ENCODE assay signal across 8 cellular contexts in the genomic region with DNA sequence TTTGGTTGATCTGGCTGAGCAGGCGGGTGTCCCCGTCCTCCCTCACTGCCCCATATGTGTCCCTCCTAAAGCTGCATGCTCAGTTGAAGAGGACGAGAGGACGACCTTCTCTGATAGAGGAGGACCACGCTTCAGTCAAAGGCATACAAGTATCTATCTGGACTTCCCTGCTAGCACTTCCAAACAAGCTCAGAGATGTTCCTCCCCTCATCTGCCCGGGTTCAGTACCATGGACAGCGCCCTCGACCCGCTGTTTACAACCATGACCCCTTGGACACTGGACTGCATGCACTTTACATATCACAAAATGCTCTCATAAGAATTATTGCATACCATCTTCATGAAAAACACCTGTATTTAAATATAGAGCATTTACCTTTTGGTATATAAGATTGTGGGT. TPM values are rescaled to one million over a fixed set of nuclear protein-coding genes. Genes with fewer than 3 reads are reported as not detected.
DNase-seq lines count a peak whose midpoint lies in the region; ATAC-seq, FAIRE-seq and TF ChIP-seq lines count a peak whose summit lies in the region.

No MANE protein-coding gene starts in this region.

- H3K36me3 ChIP-seq in H7 (replicated peaks; ENCODE audit: control insufficient read depth, insufficient read depth, low read length) (no peaks in the 10 kb centered on the region), kidney (ENCODE audit: control insufficient read depth in 1 of 2, insufficient read depth in 2 of 2, low read length in 2 of 2) (no peaks in the 10 kb centered on the region)

- H3K27me3 Mint-ChIP-seq in T-helper 2 cell treated with Interferon-gamma antibody and Interleukin-4, amounts not matched to agents 5 μg/mL and 100 μg/mL, for 36 hours (ENCODE audit: low read depth): peaks cover 8% of the 10 kb centered on the region

- ATAC-seq in GM18511 (IDR thresholded peaks at IDR 0.05; ENCODE audit: unreplicated experiment): no peak

- H3K9me3 ChIP-seq in kidney (ENCODE audit: control insufficient read depth in 1 of 2, low read length in 2 of 2): no peaks in the 10 kb centered on the region

- H3K4me1 Mint-ChIP-seq in T-helper 2 cell treated with Interferon-gamma antibody and Interleukin-4, amounts not matched to agents 5 μg/mL and 100 μg/mL, for 36 hours (ENCODE audit: low read depth): peaks cover 4% of the 10 kb centered on the region

- no peak overlapping the region for H3K27ac ChIP-seq in kidney (ENCODE audit: low read depth in 2 of 2, low read length in 2 of 2)

- DNase-seq in H7 (peak; percentile 74), astrocyte of the spinal cord (ENCODE audit: low read depth, low spot score) (peak; percentile 61), kidney (peak; percentile 78), cortex of kidney (lab: John Stamatoyannopoulos, UW) (no peak), GM19239 (ENCODE audit: insufficient read length, low spot score) (no peak)
- peak; percentile 36 for DNase-seq in T-helper 2 cell treated with Interferon-gamma antibody and Interleukin-4, amounts not matched to agents 5 μg/mL and 100 μg/mL, for 36 hours (ENCODE audit: low spot score)
- DNase-seq in stimulated activated CD4-positive, alpha-beta T cell treated with anti-CD3 and anti-CD28 coated beads, Interleukin-4, amount 100 ng/mL, for 4 hours: peak; percentile 7 to 47

- no peak for FAIRE-seq in kidney (lab: Jason Lieb, UNC)
- FAIRE-seq in GM19239 (lab: Jason Lieb, UNC): no peak

- H3K4me1 ChIP-seq in kidney (ENCODE audit: control insufficient read depth in 1 of 2, insufficient read depth in 1 of 2, low read depth in 1 of 2, low read length in 2 of 2): no peaks in the 10 kb centered on the region

- intact Hi-C loops in kidney (cut with DNase I): no loop called here

- no peak overlapping the region for H3K4me3 ChIP-seq in H7 (ENCODE audit: insufficient read depth, low read depth, low read length)
- no peak overlapping the region for H3K4me3 ChIP-seq in astrocyte of the spinal cord (ENCODE audit: low read depth, low read length)
- no peak overlapping the region for H3K4me3 ChIP-seq in kidney (ENCODE audit: low read length in 2 of 2)

- no peak overlapping the region for H3K9ac ChIP-seq in kidney (ENCODE audit: low read length in 2 of 2)

- H3K4me3 Mint-ChIP-seq in T-helper 2 cell treated with Interferon-gamma antibody and Interleukin-4, amounts not matched to agents 5 μg/mL and 100 μg/mL, for 36 hours: no peak overlapping the region

- peaks cover 4% of the 10 kb centered on the region; the same call in 1 of the 2 replicates for H3K27me3 ChIP-seq in H7 (ENCODE audit: control insufficient read depth, insufficient read depth, low read length)

- in situ Hi-C loops in astrocyte of the spinal cord (cut with HindIII; ENCODE audit: low sequenced_read_pairs): no loop called here

- H3K36me3 Mint-ChIP-seq in T-helper 2 cell treated with Interferon-gamma antibody and Interleukin-4, amounts not matched to agents 5 μg/mL and 100 μg/mL, for 36 hours (ENCODE audit: low read depth): no peaks in the 10 kb centered on the region

- no peak overlapping the region for H3K27ac Mint-ChIP-seq in T-helper 2 cell treated with Interferon-gamma antibody and Interleukin-4, amounts not matched to agents 5 μg/mL and 100 μg/mL, for 36 hours

- no peak for TF ChIP-seq CTCF in astrocyte of the spinal cord (IDR thresholded peaks at IDR 0.05; ENCODE audit: low read depth, low read length)
- no peak for TF ChIP-seq CTCF in kidney (IDR thresholded peaks at IDR 0.05; ENCODE audit: borderline replicate concordance, extremely low read depth, insufficient read depth)

- H3K9me3 Mint-ChIP-seq in T-helper 2 cell treated with Interferon-gamma antibody and Interleukin-4, amounts not matched to agents 5 μg/mL and 100 μg/mL, for 36 hours: no peaks in the 10 kb centered on the region

RNA-seq across cellular contexts. Expression of gene TRIM56, which starts 26.9 kb away (rescaled TPM):
- 6.1 and 8.9 TPM in 2 replicates for total RNA-seq in H7 (2014; rRNA removed; shearing (Covaris generic))
- total RNA-seq in kidney: 54.5 TPM
- 6.9 TPM for polyA plus RNA-seq in kidney (ENCODE audit: insufficient read depth, low read depth, low replicate concordance)

RNA-seq across cellular contexts. Expression of gene MUC17, which starts 38.5 kb away (rescaled TPM):
- total RNA-seq in H7 (2014; rRNA removed; shearing (Covaris generic)): not detected in 2 replicates
- total RNA-seq in kidney: not detected
- not detected for polyA plus RNA-seq in kidney (ENCODE audit: insufficient read depth, low read depth, low replicate concordance)

Comparison
In these comparisons a context has a peak if more than half of its experiments do, and no peak if none do; other contexts are left out.
1. DNase-seq: peak in H7 (single experiment), T-helper 2 cell treated with Interferon-gamma antibody and Interleukin-4, amounts not matched to agents 5 μg/mL and 100 μg/mL, for 36 hours (single experiment), astrocyte of the spinal cord (single experiment), kidney (single experiment) and stimulated activated CD4-positive, alpha-beta T cell treated with anti-CD3 and anti-CD28 coated beads, Interleukin-4, amount 100 ng/mL, for 4 hours (2 of 2); none in cortex of kidney (single experiment) and GM19239 (single experiment).